In genomic region chr11:92834296-92835020, GRCh38 we compare ENCODE assay signal across 18 cellular contexts.
DNase-seq lines count a peak whose midpoint lies in the region; ATAC-seq, FAIRE-seq and TF ChIP-seq lines count a peak whose summit lies in the region.
"Had no signal": no experiment of that assay in that cellular context is flagged by ENCODE, and none has a peak within 500 bp of the region (broad histone marks: within the 10 kb centered on the region; RNA-seq: fewer than 3 reads in every experiment).

No MANE protein-coding gene starts in this region.

- H2AFZ ChIP-seq in K562 (ENCODE audit: low read depth, low read length) = no peak overlapping the region
- H2AFZ ChIP-seq: GM23338 had no signal

- CTCF ChIA-PET in MCF 10A (lab: Yijun Ruan, JAX) (interaction anchor here (0.7 to 1.0 kb wide), 3 partner anchors 50 to 366 kb away, joined by 3 to 4 read pairs (median 3); no protein-coding TSS in a partner anchor), K562 (lab: Yijun Ruan, JAX; ENCODE audit: low intra/inter-chr PET ratio) (no interaction called here)

- H3K9me3 ChIP-seq in breast epithelium (no peaks in the 10 kb centered on the region), K562 (replicated peaks; ENCODE audit: control insufficient read depth, insufficient read depth, low read depth, low read length) (no peaks in the 10 kb centered on the region)
- H3K9me3 ChIP-seq: BLaER1 treated with 17β-estradiol and CSF1 and Interleukin-3, amounts not matched to agents 10 nM and 100 nM had no signal

- TF ChIP-seq EP300 in K562 (IDR thresholded peaks at IDR 0.05; ENCODE audit: low read length) = no peak

- H3K27me3 ChIP-seq in breast epithelium (no peaks in the 10 kb centered on the region), K562 (ENCODE audit: control insufficient read depth in 2 of 2, insufficient read depth in 2 of 2, low read length in 2 of 2) (no peaks in the 10 kb centered on the region), foreskin keratinocyte (peaks cover 37% of the 10 kb centered on the region)
- H3K27me3 ChIP-seq: BLaER1 treated with 17β-estradiol and CSF1 and Interleukin-3, amounts not matched to agents 10 nM and 100 nM had no signal

- intact Hi-C loops in MCF 10A (cut with micrococcal nuclease) (no loop called here), breast epithelium (cut with DNase I; ENCODE audit: low total_unique reads) (no loop called here), K562 (cut with micrococcal nuclease) (no loop called here), posterior cingulate gyrus (cut with DNase I) (no loop called here)

- H3K36me3 ChIP-seq in breast epithelium (no peaks in the 10 kb centered on the region), K562 (ENCODE audit: control insufficient read depth, insufficient read depth, low read length) (no peaks in the 10 kb centered on the region)
- H3K36me3 ChIP-seq: BLaER1 treated with 17β-estradiol and CSF1 and Interleukin-3, amounts not matched to agents 10 nM and 100 nM had no signal

- peak; percentile 38 for DNase-seq in MCF 10A (ENCODE audit: unreplicated experiment)
- DNase-seq in breast epithelium (ENCODE audit: low spot score in 2 of 2) = no peak
- DNase-seq in NCI-H69 (lab: John Stamatoyannopoulos, UW) = peak; percentile 38
- no peak for DNase-seq in K562 (ENCODE audit: extremely low read depth in 1 of 4, low spot score in 3 of 4)
- peak; percentile 88 to 93 for DNase-seq in foreskin keratinocyte
- DNase-seq in mesothelial cell of epicardium (ENCODE audit: low spot score in 2 of 2, unreplicated experiment in 2 of 2) = no peak
- no peak for DNase-seq in NCI-H524 treated with DMSO at 0.1 percent for 48 hours (lab: John Stamatoyannopoulos, UW)
- DNase-seq in posterior cingulate gyrus = no peak
- DNase-seq: ACHN; Calu3; CD4-positive, alpha-beta T cell; DMS 273 treated with DMSO at 0.1 percent for 48 hours; EL; H7 had no signal

- H3K4me1 Mint-ChIP-seq in MCF 10A (ENCODE audit: insufficient read depth, unreplicated experiment) = peaks cover 13% of the 10 kb centered on the region
- H3K4me1 Mint-ChIP-seq in mesothelial cell of epicardium = peaks cover 32% of the 10 kb centered on the region

- no peak overlapping the region for H3K9ac ChIP-seq in K562 (ENCODE audit: insufficient read depth in 1 of 2, low read depth in 2 of 2, low read length in 2 of 2)
- H3K9ac ChIP-seq: BLaER1 treated with 17β-estradiol and CSF1 and Interleukin-3, amounts not matched to agents 10 nM and 100 nM had no signal

- 0% methylated on average over 3 of the region's 3 CpGs for WGBS in K562 (ENCODE audit: insufficient coverage, low coverage, missing lambda C conversion rate)

- in situ Hi-C loops in K562 (cut with MboI) = no loop called here

- H3K36me3 Mint-ChIP-seq in MCF 10A (ENCODE audit: insufficient read depth, unreplicated experiment) (no peaks in the 10 kb centered on the region), mesothelial cell of epicardium (peaks cover 6% of the 10 kb centered on the region)

- no peak for FAIRE-seq in K562 (lab: Jason Lieb, UNC)
- FAIRE-seq: G401.6, GM12891 had no signal

- TF ChIP-seq RAD21 in K562 (CRISPR knock-in tag; conservative IDR thresholded peaks at IDR 0.05 in 1 of 2, IDR thresholded peaks at IDR 0.05 in 1 of 2) = no peak

- BruUV-seq in MCF 10A (replicated peaks; lab: Mats Ljungman, UMichigan) = no TSS peak
- no TSS peak for BruUV-seq in K562 (replicated peaks; lab: Mats Ljungman, UMichigan)

- no peaks in the 10 kb centered on the region for H4K20me1 ChIP-seq in K562 (replicated peaks; ENCODE audit: control insufficient read depth, insufficient read depth, low read length)
- H4K20me1 ChIP-seq: BLaER1 treated with 17β-estradiol and CSF1 and Interleukin-3, amounts not matched to agents 10 nM and 100 nM had no signal

- H3K27me3 Mint-ChIP-seq in MCF 10A (ENCODE audit: insufficient read depth, unreplicated experiment) (peaks cover 24% of the 10 kb centered on the region), mesothelial cell of epicardium (ENCODE audit: low read depth) (no peaks in the 10 kb centered on the region)

- TF ChIP-seq CTCF in MCF 10A (IDR thresholded peaks at IDR 0.05; ENCODE audit: unreplicated experiment) (no peak), breast epithelium (IDR thresholded peaks at IDR 0.05) (no peak), K562 (IDR thresholded peaks at IDR 0.05 in 2 of 3, conservative IDR thresholded peaks at IDR 0.05 in 1 of 3; ENCODE audit: insufficient read depth in 2 of 3, low read depth in 1 of 3, low read length in 3 of 3) (no peak), foreskin keratinocyte (conservative IDR thresholded peaks at IDR 0.05) (no peak), mesothelial cell of epicardium (IDR thresholded peaks at IDR 0.05; ENCODE audit: unreplicated experiment) (no peak)

- H3K27ac ChIP-seq in breast epithelium (no peak overlapping the region), K562 (ENCODE audit: extremely low read depth, low read depth, low read length) (no peak overlapping the region), foreskin keratinocyte (no peak overlapping the region)
- H3K27ac ChIP-seq: BLaER1 treated with 17β-estradiol and CSF1 and Interleukin-3, amounts not matched to agents 10 nM and 100 nM had no signal

- no peaks in the 10 kb centered on the region for H3K4me1 ChIP-seq in breast epithelium
- H3K4me1 ChIP-seq in K562 (replicated peaks in 1 of 2; ENCODE audit: control insufficient read depth in 2 of 2, insufficient read depth in 2 of 2, low read length in 2 of 2) = no peaks in the 10 kb centered on the region
- H3K4me1 ChIP-seq in foreskin keratinocyte = peaks cover 11% of the 10 kb centered on the region
- H3K4me1 ChIP-seq: BLaER1 treated with 17β-estradiol and CSF1 and Interleukin-3, amounts not matched to agents 10 nM and 100 nM had no signal

- TF ChIP-seq POLR2A in breast epithelium (IDR thresholded peaks at IDR 0.05) (no peak), K562 (conservative IDR thresholded peaks at IDR 0.05) (no peak)

- no peak overlapping the region for H3K27ac Mint-ChIP-seq in MCF 10A (ENCODE audit: low read depth, unreplicated experiment)
- H3K27ac Mint-ChIP-seq in mesothelial cell of epicardium = no peak overlapping the region
- H3K27ac Mint-ChIP-seq: CD4-positive, alpha-beta T cell; GM23338 had no signal

- POLR2A ChIA-PET in MCF 10A (lab: Yijun Ruan, JAX) = interaction anchor here (0.9 to 1.4 kb wide), 4 partner anchors 9 to 22 kb away, joined by 3 to 7 read pairs (median 5); no protein-coding TSS in a partner anchor
- POLR2A ChIA-PET in K562 (lab: Yijun Ruan, JAX) = no interaction called here

- H3K79me2 ChIP-seq in K562 (ENCODE audit: control insufficient read depth, insufficient read depth, low read length) = no peaks in the 10 kb centered on the region

- H3K4me3 Mint-ChIP-seq in MCF 10A (ENCODE audit: unreplicated experiment) = no peak overlapping the region
- H3K4me3 Mint-ChIP-seq in mesothelial cell of epicardium = no peak overlapping the region
- H3K4me3 Mint-ChIP-seq: CD4-positive, alpha-beta T cell; GM23338 had no signal

- ATAC-seq in K562 (no peak), foreskin keratinocyte (peak; percentile 68)
- ATAC-seq: GM23338 had no signal

- H3K4me3 ChIP-seq in breast epithelium = no peak overlapping the region
- no peak overlapping the region for H3K4me3 ChIP-seq in K562
- H3K4me3 ChIP-seq: BLaER1 treated with 17β-estradiol and CSF1 and Interleukin-3, amounts not matched to agents 10 nM and 100 nM; GM23338 had no signal

- H3K9me1 ChIP-seq in K562 (ENCODE audit: control insufficient read depth, insufficient read depth, low read length) = no peaks in the 10 kb centered on the region

- H3K9me3 Mint-ChIP-seq in MCF 10A (ENCODE audit: unreplicated experiment) (no peaks in the 10 kb centered on the region), mesothelial cell of epicardium (no peaks in the 10 kb centered on the region)
- H3K9me3 Mint-ChIP-seq: CD4-positive, alpha-beta T cell; GM23338 had no signal

- no peak overlapping the region for H3K4me2 ChIP-seq in K562 (ENCODE audit: insufficient read depth, low read length)
- H3K4me2 ChIP-seq: BLaER1 treated with 17β-estradiol and CSF1 and Interleukin-3, amounts not matched to agents 10 nM and 100 nM; GM23338 had no signal

TF ChIP-seq in K562, 482 proteins besides CTCF, POLR2A, EP300 and RAD21:
- TF ChIP-seq U2AF1 (optimal IDR thresholded peaks at IDR 0.05; ENCODE audit: low read depth, low read length) (no peak), ZNF316 (IDR thresholded peaks at IDR 0.05) (peak; percentile 34; the same call in 1 of the 2 replicates)

Comparison
In these comparisons a context has a peak if more than half of its experiments do, and no peak if none do; other contexts are left out.
1. DNase-seq: peak in MCF 10A (single experiment), NCI-H69 (single experiment) and foreskin keratinocyte (2 of 2); none in breast epithelium (0 of 2), K562 (0 of 4), mesothelial cell of epicardium (0 of 2), NCI-H524 treated with DMSO at 0.1 percent for 48 hours (single experiment) and posterior cingulate gyrus (0 of 10).